ENCODE assay signal across 27 cellular contexts in the genomic region with DNA sequence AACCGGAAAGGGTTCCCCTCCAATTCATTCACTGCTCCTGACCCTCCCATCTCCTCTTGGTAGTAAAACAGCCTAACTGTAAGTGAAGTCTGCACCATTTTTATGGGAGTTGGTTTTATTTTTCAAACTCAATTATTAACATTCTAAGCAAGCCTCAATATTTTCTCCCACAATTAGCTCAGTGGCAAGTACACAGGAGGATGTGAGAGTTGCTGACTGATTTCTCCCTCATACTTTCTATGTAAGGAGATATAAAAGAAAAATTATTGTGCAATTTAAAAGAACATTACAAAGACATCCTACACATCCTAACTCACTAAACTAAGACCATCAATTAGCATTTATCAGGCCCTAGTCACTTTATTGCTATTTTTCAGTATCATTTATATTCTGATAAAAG.
"Had no signal": no experiment of that assay in that cellular context is flagged by ENCODE, and none has a peak within 500 bp of the region (broad histone marks: within the 10 kb centered on the region; RNA-seq: fewer than 3 reads in every experiment).

No MANE protein-coding gene starts in this region.

- H2AFZ ChIP-seq: hepatocyte had no signal

- H3K4me1 Mint-ChIP-seq: stimulated activated effector memory CD8-positive, alpha-beta T cell treated with anti-CD3 and anti-CD28 coated beads, Interleukin-12 subunit alpha, Interleukin-12 subunit beta, amount 100 ng/mL, for 72 hours had no signal

- DNase-seq: dermis blood vessel endothelial cell; effector memory CD4-positive, alpha-beta T cell; heart left ventricle; kidney; mammary epithelial cell; natural killer cell; occipital lobe; ovary; posterior cingulate gyrus; psoas muscle; right cardiac atrium; sigmoid colon; stimulated activated CD4-positive, alpha-beta T cell treated with anti-CD3 and anti-CD28 coated beads, Interleukin-2, amount 100 ng/mL, for 24 hours; stimulated activated CD4-positive, alpha-beta T cell treated with anti-CD3 and anti-CD28 coated beads, Interleukin-4, amount 100 ng/mL, for 24 hours; stimulated activated naive CD8-positive, alpha-beta T cell treated with anti-CD3 and anti-CD28 coated beads, Interleukin-15, Interleukin-2, amounts not matched to agents 100 U/mL and 50 U/mL, for 24 hours; substantia nigra; testis; tibial artery had no signal

- FAIRE-seq: endothelial cell of umbilical vein had no signal

- ATAC-seq: gastroesophageal sphincter; heart left ventricle; left lobe of liver; natural killer cell; psoas muscle; right cardiac atrium; stimulated activated effector memory CD8-positive, alpha-beta T cell treated with anti-CD3 and anti-CD28 coated beads, Interleukin-12 subunit alpha, Interleukin-12 subunit beta, amount 100 ng/mL, for 72 hours; stimulated activated naive CD8-positive, alpha-beta T cell treated with anti-CD3 and anti-CD28 coated beads, Interleukin-15, Interleukin-2, amounts not matched to agents 100 U/mL and 50 U/mL, for 24 hours had no signal

- H3K9me3 Mint-ChIP-seq: natural killer cell; stimulated activated effector memory CD8-positive, alpha-beta T cell treated with anti-CD3 and anti-CD28 coated beads, Interleukin-12 subunit alpha, Interleukin-12 subunit beta, amount 100 ng/mL, for 72 hours; type B pancreatic cell had no signal

- H3K27me3 ChIP-seq: esophagus muscularis mucosa, foreskin keratinocyte, gastroesophageal sphincter, heart left ventricle, hepatocyte, ovary, sigmoid colon, testis, tibial artery had no signal

- H3K4me3 ChIP-seq: coronary artery, esophagus muscularis mucosa, gastroesophageal sphincter, heart left ventricle, hepatocyte, ovary, psoas muscle, sigmoid colon, testis, tibial artery had no signal

- H3K36me3 ChIP-seq: ovary, sigmoid colon had no signal

- H3K4me1 ChIP-seq: foreskin keratinocyte, gastroesophageal sphincter, sigmoid colon, testis had no signal

- H3K9me3 ChIP-seq: esophagus muscularis mucosa, gastroesophageal sphincter, heart left ventricle, ovary, psoas muscle, sigmoid colon, testis, tibial artery had no signal

- H3K4me3 Mint-ChIP-seq: natural killer cell; stimulated activated effector memory CD8-positive, alpha-beta T cell treated with anti-CD3 and anti-CD28 coated beads, Interleukin-12 subunit alpha, Interleukin-12 subunit beta, amount 100 ng/mL, for 72 hours; type B pancreatic cell had no signal

- H3K79me2 ChIP-seq: hepatocyte had no signal

- H3K27ac ChIP-seq: coronary artery, esophagus muscularis mucosa, foreskin keratinocyte, gastroesophageal sphincter, heart left ventricle, hepatocyte, ovary, psoas muscle, sigmoid colon, testis, tibial artery had no signal

- H3K4me2 ChIP-seq: hepatocyte had no signal

- H3K27me3 Mint-ChIP-seq: type B pancreatic cell had no signal

- H3K27ac Mint-ChIP-seq: stimulated activated effector memory CD8-positive, alpha-beta T cell treated with anti-CD3 and anti-CD28 coated beads, Interleukin-12 subunit alpha, Interleukin-12 subunit beta, amount 100 ng/mL, for 72 hours; type B pancreatic cell had no signal
